In the genomic region with DNA sequence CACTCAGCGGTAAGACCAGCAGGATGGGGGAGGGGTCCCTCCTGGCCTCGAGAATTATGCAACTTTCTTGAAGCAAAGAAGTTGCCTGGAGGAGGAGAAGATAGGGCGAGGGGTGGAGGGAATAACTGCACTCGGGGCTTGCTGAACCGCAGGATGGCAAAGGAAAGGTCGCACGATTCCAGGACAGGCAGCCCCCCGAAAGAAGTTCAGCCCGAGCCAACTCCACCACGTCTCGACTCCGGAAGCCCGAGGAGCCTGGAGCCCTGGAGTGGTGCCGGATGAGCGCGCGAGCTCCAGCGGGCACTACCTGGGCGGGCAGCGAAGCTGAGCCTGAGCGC, we compare ENCODE assay signal across 8 cellular contexts. TPM values are rescaled to one million over a fixed set of nuclear protein-coding genes. Genes with fewer than 3 reads are reported as not detected.
A peak's percentile ranks its signal among the peaks of the same experiment; 100 is the strongest.
DNase-seq lines count a peak whose midpoint lies in the region; ATAC-seq, FAIRE-seq and TF ChIP-seq lines count a peak whose summit lies in the region.

No MANE protein-coding gene starts in this region.

- H3K9me3 ChIP-seq in kidney (ENCODE audit: control insufficient read depth in 1 of 2, low read length in 2 of 2) = no peaks in the 10 kb centered on the region

- H3K27ac Mint-ChIP-seq in IgD-negative memory B cell = peak overlapping the region in 1 of 3 donors; percentile 48
- peak overlapping the region; percentile 99 for H3K27ac Mint-ChIP-seq in MCF 10A (ENCODE audit: low read depth, unreplicated experiment)
- no peak overlapping the region for H3K27ac Mint-ChIP-seq in stimulated activated naive CD8-positive, alpha-beta T cell treated with anti-CD3 and anti-CD28 coated beads, Interleukin-15, amount 100 ng/mL, for 72 hours

- peak overlapping the region; percentile 97 to 99 for H3K27ac ChIP-seq in kidney (ENCODE audit: low read depth in 2 of 2, low read length in 2 of 2)

- intact Hi-C loops in MCF 10A (cut with micrococcal nuclease) (loop anchor here (5.0 kb wide), 1 partner anchor 145 kb away; no protein-coding TSS in a partner anchor), kidney (cut with DNase I) (loop anchor here (10.0 kb wide), 1 partner anchor 123 kb away; no protein-coding TSS in a partner anchor)

- peaks cover 0 to 3% (median 0%) of the 10 kb centered on the region in 3 donors for H3K9me3 Mint-ChIP-seq in IgD-negative memory B cell
- H3K9me3 Mint-ChIP-seq in MCF 10A (ENCODE audit: unreplicated experiment) = no peaks in the 10 kb centered on the region
- no peaks in the 10 kb centered on the region for H3K9me3 Mint-ChIP-seq in stimulated activated naive CD8-positive, alpha-beta T cell treated with anti-CD3 and anti-CD28 coated beads, Interleukin-15, amount 100 ng/mL, for 72 hours

- peak; percentile 3 for ATAC-seq in GM18505 (IDR thresholded peaks at IDR 0.05; ENCODE audit: unreplicated experiment)
- peak; percentile 74 for ATAC-seq in stimulated activated naive CD8-positive, alpha-beta T cell treated with anti-CD3 and anti-CD28 coated beads, Interleukin-15, amount 100 ng/mL, for 72 hours
- no peak for ATAC-seq in HG03469 (IDR thresholded peaks at IDR 0.05; ENCODE audit: unreplicated experiment)
- no peak for ATAC-seq in GM18520 (IDR thresholded peaks at IDR 0.05; ENCODE audit: unreplicated experiment)
- no peak for ATAC-seq in GM21723 (IDR thresholded peaks at IDR 0.05; ENCODE audit: unreplicated experiment)

- peaks cover 0 to 2% of the 10 kb centered on the region in 2 donors for H3K36me3 ChIP-seq in kidney (ENCODE audit: control insufficient read depth in 1 of 2, insufficient read depth in 2 of 2, low read length in 2 of 2)

- CTCF ChIA-PET in MCF 10A (lab: Yijun Ruan, JAX) = interaction anchor here (0.6 to 7.2 kb wide), 22 partner anchors 8 to 177 kb away, joined by 3 to 51 read pairs (median 4); no protein-coding TSS in a partner anchor

- H3K27me3 Mint-ChIP-seq in IgD-negative memory B cell = peaks cover 29% of the 10 kb centered on the region
- no peaks in the 10 kb centered on the region for H3K27me3 Mint-ChIP-seq in MCF 10A (ENCODE audit: insufficient read depth, unreplicated experiment)
- peaks cover 68% of the 10 kb centered on the region for H3K27me3 Mint-ChIP-seq in stimulated activated naive CD8-positive, alpha-beta T cell treated with anti-CD3 and anti-CD28 coated beads, Interleukin-15, amount 100 ng/mL, for 72 hours

- H3K36me3 Mint-ChIP-seq in IgD-negative memory B cell (peaks cover 1% of the 10 kb centered on the region), MCF 10A (ENCODE audit: insufficient read depth, unreplicated experiment) (peaks cover 16% of the 10 kb centered on the region)

- no peak for FAIRE-seq in kidney (lab: Jason Lieb, UNC)

- peak overlapping the region; percentile 88 to 94 for H3K9ac ChIP-seq in kidney (ENCODE audit: low read length in 2 of 2)

- H3K4me1 Mint-ChIP-seq in IgD-negative memory B cell (peaks cover 10 to 15% (median 11%) of the 10 kb centered on the region in 3 donors), MCF 10A (ENCODE audit: insufficient read depth, unreplicated experiment) (peaks cover 30% of the 10 kb centered on the region)
- H3K4me1 Mint-ChIP-seq in stimulated activated naive CD8-positive, alpha-beta T cell treated with anti-CD3 and anti-CD28 coated beads, Interleukin-15, amount 100 ng/mL, for 72 hours = peaks cover 18% of the 10 kb centered on the region

- peaks cover 17 to 19% of the 10 kb centered on the region in 2 donors for H3K4me1 ChIP-seq in kidney (ENCODE audit: control insufficient read depth in 1 of 2, insufficient read depth in 1 of 2, low read depth in 1 of 2, low read length in 2 of 2)

- POLR2A ChIA-PET in MCF 10A (lab: Yijun Ruan, JAX) = interaction anchor here (0.6 to 6.4 kb wide), 39 partner anchors 10 to 889 kb away, joined by 3 to 83 read pairs (median 7); a partner anchor contains a TSS

- TF ChIP-seq POLR2A in GM18505 (IDR thresholded peaks at IDR 0.05; ENCODE audit: borderline replicate concordance, extremely low read depth, insufficient read depth, insufficient read length) = no peak

- no TSS peak for BruUV-seq in MCF 10A (replicated peaks; lab: Mats Ljungman, UMichigan)

- H3K4me3 Mint-ChIP-seq in IgD-negative memory B cell (peak overlapping the region; percentile 71 to 97 (median 94)), MCF 10A (ENCODE audit: unreplicated experiment) (peak overlapping the region; percentile 100)
- H3K4me3 Mint-ChIP-seq in stimulated activated naive CD8-positive, alpha-beta T cell treated with anti-CD3 and anti-CD28 coated beads, Interleukin-15, amount 100 ng/mL, for 72 hours = peak overlapping the region; percentile 90

- peak overlapping the region; percentile 80 to 94 for H3K4me3 ChIP-seq in kidney (ENCODE audit: low read length in 2 of 2)

- TF ChIP-seq CTCF in MCF 10A (IDR thresholded peaks at IDR 0.05; ENCODE audit: unreplicated experiment) = no peak
- no peak for TF ChIP-seq CTCF in kidney (IDR thresholded peaks at IDR 0.05; ENCODE audit: borderline replicate concordance, extremely low read depth, insufficient read depth)

- DNase-seq in MCF 10A (ENCODE audit: unreplicated experiment) = peak; percentile 78
- DNase-seq in kidney = peak; percentile 91
- DNase-seq in stimulated activated naive CD8-positive, alpha-beta T cell treated with anti-CD3 and anti-CD28 coated beads, Interleukin-15, amount 100 ng/mL, for 72 hours = no peak

RNA-seq across cellular contexts. Expression of a gene that starts 0.4 kb away (rescaled TPM):
- 1.2 TPM for polyA plus RNA-seq in IgD-negative memory B cell
- total RNA-seq in MCF 10A (2022) = 52.9 and 54.9 TPM in 2 replicates
- total RNA-seq in kidney = 117 TPM
- polyA plus RNA-seq in kidney (ENCODE audit: insufficient read depth, low read depth, low replicate concordance) = 23.3 TPM

Comparison
In these comparisons a context has a peak if more than half of its experiments do, and no peak if none do; other contexts are left out.
1. ATAC-seq: peak in GM18505 (single experiment) and stimulated activated naive CD8-positive, alpha-beta T cell treated with anti-CD3 and anti-CD28 coated beads, Interleukin-15, amount 100 ng/mL, for 72 hours (single experiment); none in HG03469 (single experiment), GM18520 (single experiment) and GM21723 (single experiment).
2. DNase-seq: peak in MCF 10A (single experiment) and kidney (single experiment); none in stimulated activated naive CD8-positive, alpha-beta T cell treated with anti-CD3 and anti-CD28 coated beads, Interleukin-15, amount 100 ng/mL, for 72 hours (0 of 2).
3. Peak in every context shown above with its lines, with median percentiles within 50 percentile points of each other: H3K4me3 Mint-ChIP-seq.